In the genomic region with DNA sequence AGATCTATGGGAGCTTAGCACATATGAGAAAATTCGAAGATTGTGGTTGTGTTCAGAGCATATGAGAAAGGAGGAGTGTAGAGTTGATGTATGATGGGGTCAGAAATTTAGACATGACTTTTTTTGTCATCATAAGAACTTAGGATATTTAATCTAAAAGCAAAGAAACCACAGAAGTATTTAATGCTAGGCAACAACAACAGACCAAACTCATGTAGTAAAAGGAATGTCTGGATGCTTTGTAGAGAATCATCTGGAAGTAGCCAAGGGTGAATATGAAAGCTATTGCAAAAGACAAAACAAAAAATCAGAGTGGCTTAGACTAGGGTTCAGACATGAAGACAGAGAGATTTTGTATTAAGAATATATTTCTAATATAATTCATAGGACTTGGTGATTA, we compare ENCODE assay signal across 19 cellular contexts.
"Had no signal": no experiment of that assay in that cellular context is flagged by ENCODE, and none has a peak within 500 bp of the region (broad histone marks: within the 10 kb centered on the region; RNA-seq: fewer than 3 reads in every experiment).

No MANE protein-coding gene starts in this region.

- H3K4me1 Mint-ChIP-seq: activated naive CD8-positive, alpha-beta T cell treated with anti-CD3 and anti-CD28 coated beads for 36 hours; central memory CD8-positive, alpha-beta T cell; nephron had no signal

- ATAC-seq: left lobe of liver, upper lobe of right lung had no signal

- H3K27ac ChIP-seq: upper lobe of right lung had no signal

- H3K9me3 Mint-ChIP-seq: activated T-helper 1 cell treated with anti-CD3 and anti-CD28 coated beads, Interleukin-12 subunit alpha, Interleukin-12 subunit beta, Interleukin-2, Interleukin-4 antibody, amounts not matched to agents 30 ng/mL and 10 ng/mL and 1 ng/mL, durations not matched to agents 14 hours and 24 hours and 36 hours; mesothelial cell of epicardium; nephron had no signal

- H3K4me3 Mint-ChIP-seq: activated naive CD8-positive, alpha-beta T cell treated with anti-CD3 and anti-CD28 coated beads for 36 hours; activated T-helper 1 cell treated with anti-CD3 and anti-CD28 coated beads, Interleukin-12 subunit alpha, Interleukin-12 subunit beta, Interleukin-2, Interleukin-4 antibody, amounts not matched to agents 30 ng/mL and 10 ng/mL and 1 ng/mL, durations not matched to agents 14 hours and 24 hours and 36 hours; central memory CD8-positive, alpha-beta T cell; mesothelial cell of epicardium; nephron had no signal

- H3K9me3 ChIP-seq: upper lobe of right lung had no signal

- H3K36me3 ChIP-seq: upper lobe of right lung had no signal

- H3K27me3 Mint-ChIP-seq: activated naive CD8-positive, alpha-beta T cell treated with anti-CD3 and anti-CD28 coated beads for 36 hours; central memory CD8-positive, alpha-beta T cell had no signal

- H3K4me3 ChIP-seq: lung, upper lobe of right lung had no signal

- DNase-seq: activated CD4-positive, alpha-beta T cell treated with anti-CD3 and anti-CD28 coated beads, Interleukin-2, amount 50 U/mL, for 4 hours; activated naive CD8-positive, alpha-beta T cell treated with anti-CD3 and anti-CD28 coated beads for 36 hours; amygdala; cortex of kidney; effector CD4-positive, alpha-beta T cell; foreskin melanocyte; glutamatergic neuron; hypothalamus; posterior cingulate gyrus; stimulated activated naive CD4-positive, alpha-beta T cell; SW 1271; T-helper 2 cell; upper lobe of right lung had no signal

- H3K36me3 Mint-ChIP-seq: activated naive CD8-positive, alpha-beta T cell treated with anti-CD3 and anti-CD28 coated beads for 36 hours; mesothelial cell of epicardium had no signal

- H3K4me1 ChIP-seq: upper lobe of right lung had no signal

- H3K27me3 ChIP-seq: upper lobe of right lung had no signal

- H3K27ac Mint-ChIP-seq: activated naive CD8-positive, alpha-beta T cell treated with anti-CD3 and anti-CD28 coated beads for 36 hours; activated T-helper 1 cell treated with anti-CD3 and anti-CD28 coated beads, Interleukin-12 subunit alpha, Interleukin-12 subunit beta, Interleukin-2, Interleukin-4 antibody, amounts not matched to agents 30 ng/mL and 10 ng/mL and 1 ng/mL, durations not matched to agents 14 hours and 24 hours and 36 hours; nephron had no signal
